ENCODE assay signal across 30 cellular contexts in the genomic region with DNA sequence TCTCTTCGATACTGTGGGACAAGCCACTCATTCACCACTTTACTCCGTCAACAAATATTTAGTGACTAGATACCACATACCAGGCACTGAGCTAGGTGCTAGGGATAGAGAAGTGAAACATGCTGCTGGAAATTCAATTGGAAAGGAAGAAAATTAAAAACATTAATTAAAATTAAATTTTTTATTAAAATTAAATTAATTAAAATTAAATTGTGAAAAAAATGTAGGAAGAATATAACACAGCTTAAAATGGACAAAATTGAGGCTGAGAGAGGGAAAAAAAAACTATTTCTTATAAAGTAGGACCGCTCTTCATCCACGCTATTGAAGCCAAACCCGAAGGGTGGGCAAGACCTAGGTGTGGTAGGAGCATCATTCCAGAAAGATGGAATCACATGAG. TPM values are rescaled to one million over a fixed set of nuclear protein-coding genes. Genes with fewer than 3 reads are reported as not detected.
"Had no signal": no experiment of that assay in that cellular context is flagged by ENCODE, and none has a peak within 500 bp of the region (broad histone marks: within the 10 kb centered on the region; RNA-seq: fewer than 3 reads in every experiment).

No MANE protein-coding gene starts in this region.

- H3K9me3 Mint-ChIP-seq: stimulated activated memory B cell treated with anti-CD40 and anti-IgM and Interleukin-4, amounts not matched to agents 10 μg/mL and 1 μg/mL and 100 μg/mL, for 72 hours; stimulated activated naive CD8-positive, alpha-beta T cell treated with anti-CD3 and anti-CD28 coated beads, Interleukin-15, amount 100 ng/mL, for 72 hours; stimulated activated naive CD8-positive, alpha-beta T cell treated with anti-CD3 and anti-CD28 coated beads, Interleukin-15, Interleukin-2, amounts not matched to agents 100 ng/mL and 50 ng/mL, for 24 hours; type B pancreatic cell had no signal

- H3K27ac ChIP-seq: stomach, suprapubic skin, testis, thoracic aorta, thyroid gland, tibial artery, tibial nerve, transverse colon, upper lobe of left lung, upper lobe of right lung, uterus, vagina had no signal

- DNase-seq: stimulated activated CD4-positive, alpha-beta T cell treated with anti-CD3 and anti-CD28 coated beads, Interleukin-2, amount 100 ng/mL, for 48 hours; stimulated activated CD4-positive, alpha-beta T cell treated with anti-CD3 and anti-CD28 coated beads, Interleukin-4, amount 100 ng/mL, for 1 hour; stimulated activated CD4-positive, alpha-beta T cell treated with anti-CD3 and anti-CD28 coated beads, Interleukin-4, amount 100 ng/mL, for 24 hours; stimulated activated CD4-positive, alpha-beta T cell treated with anti-CD3 and anti-CD28 coated beads, Interleukin-4, amount 100 ng/mL, for 4 hours; stimulated activated CD8-positive, alpha-beta memory T cell treated with anti-CD3 and anti-CD28 coated beads, Interleukin-4, amount 100 ng/mL, for 48 hours; stimulated activated naive B cell treated with anti-CD40 and anti-IgM and Interleukin-4, amounts not matched to agents 10 μg/mL and 1 μg/mL and 100 μg/mL, for 72 hours; stimulated activated naive CD4-positive, alpha-beta T cell; stimulated activated naive CD4-positive, alpha-beta T cell treated with Interleukin-2 at 50 U/mL for 16 hours; stimulated activated naive CD8-positive, alpha-beta T cell treated with anti-CD3 and anti-CD28 coated beads, Interleukin-15, amount 100 ng/mL, for 72 hours; stimulated activated naive CD8-positive, alpha-beta T cell treated with anti-CD3 and anti-CD28 coated beads, Interleukin-15, Interleukin-2, amounts not matched to agents 100 U/mL and 50 U/mL, for 24 hours; stomach; substantia nigra; testis; thyroid gland; tibial artery; transverse colon; trophoblast cell; upper lobe of left lung; upper lobe of right lung; uterus had no signal

- H3K27ac Mint-ChIP-seq: stimulated activated effector memory CD8-positive, alpha-beta T cell treated with anti-CD3 and anti-CD28 coated beads, Interleukin-12 subunit alpha, Interleukin-12 subunit beta, amount 100 ng/mL, for 72 hours; stimulated activated memory B cell treated with anti-CD40 and anti-IgM and Interleukin-4, amounts not matched to agents 10 μg/mL and 1 μg/mL and 100 μg/mL, for 72 hours; stimulated activated naive B cell treated with anti-CD40 and anti-IgM and Interleukin-4, amounts not matched to agents 10 μg/mL and 1 μg/mL and 100 μg/mL, for 72 hours; stimulated activated naive CD8-positive, alpha-beta T cell treated with anti-CD3 and anti-CD28 coated beads, Interleukin-15, amount 100 ng/mL, for 72 hours; stimulated activated naive CD8-positive, alpha-beta T cell treated with anti-CD3 and anti-CD28 coated beads, Interleukin-15, Interleukin-2, amounts not matched to agents 100 ng/mL and 50 ng/mL, for 24 hours; type B pancreatic cell had no signal

- H3K4me3 Mint-ChIP-seq: stimulated activated effector memory CD8-positive, alpha-beta T cell treated with anti-CD3 and anti-CD28 coated beads, Interleukin-12 subunit alpha, Interleukin-12 subunit beta, amount 100 ng/mL, for 72 hours; stimulated activated memory B cell treated with anti-CD40 and anti-IgM and Interleukin-4, amounts not matched to agents 10 μg/mL and 1 μg/mL and 100 μg/mL, for 72 hours; stimulated activated naive B cell treated with anti-CD40 and anti-IgM and Interleukin-4, amounts not matched to agents 10 μg/mL and 1 μg/mL and 100 μg/mL, for 72 hours; stimulated activated naive CD8-positive, alpha-beta T cell treated with anti-CD3 and anti-CD28 coated beads, Interleukin-15, amount 100 ng/mL, for 72 hours; stimulated activated naive CD8-positive, alpha-beta T cell treated with anti-CD3 and anti-CD28 coated beads, Interleukin-15, Interleukin-2, amounts not matched to agents 100 ng/mL and 50 ng/mL, for 24 hours; type B pancreatic cell had no signal

- H3K36me3 ChIP-seq: stomach, suprapubic skin, thoracic aorta, thyroid gland, tibial artery, tibial nerve, transverse colon, upper lobe of left lung, upper lobe of right lung, uterus, vagina had no signal

- H3K36me3 Mint-ChIP-seq: stimulated activated effector memory CD8-positive, alpha-beta T cell treated with anti-CD3 and anti-CD28 coated beads, Interleukin-12 subunit alpha, Interleukin-12 subunit beta, amount 100 ng/mL, for 72 hours; stimulated activated memory B cell treated with anti-CD40 and anti-IgM and Interleukin-4, amounts not matched to agents 10 μg/mL and 1 μg/mL and 100 μg/mL, for 72 hours; stimulated activated naive B cell treated with anti-CD40 and anti-IgM and Interleukin-4, amounts not matched to agents 10 μg/mL and 1 μg/mL and 100 μg/mL, for 72 hours; type B pancreatic cell had no signal

- H3K27me3 Mint-ChIP-seq: type B pancreatic cell had no signal

- H3K27me3 ChIP-seq: testis, thyroid gland, tibial nerve, transverse colon, upper lobe of left lung, upper lobe of right lung, uterus, vagina had no signal

- ATAC-seq: stimulated activated effector memory CD8-positive, alpha-beta T cell treated with anti-CD3 and anti-CD28 coated beads, Interleukin-12 subunit alpha, Interleukin-12 subunit beta, amount 100 ng/mL, for 72 hours; stimulated activated memory B cell treated with anti-CD40 and anti-IgM and Interleukin-4, amounts not matched to agents 10 μg/mL and 1 μg/mL and 100 μg/mL, for 72 hours; stimulated activated naive B cell treated with anti-CD40 and anti-IgM and Interleukin-4, amounts not matched to agents 10 μg/mL and 1 μg/mL and 100 μg/mL, for 72 hours; stimulated activated naive CD8-positive, alpha-beta T cell treated with anti-CD3 and anti-CD28 coated beads, Interleukin-15, amount 100 ng/mL, for 72 hours; stimulated activated naive CD8-positive, alpha-beta T cell treated with anti-CD3 and anti-CD28 coated beads, Interleukin-15, Interleukin-2, amounts not matched to agents 100 U/mL and 50 U/mL, for 24 hours; upper lobe of right lung had no signal

- H3K4me3 ChIP-seq: stomach, suprapubic skin, testis, thoracic aorta, thyroid gland, tibial artery, tibial nerve, transverse colon, upper lobe of left lung, upper lobe of right lung, uterus, vagina had no signal

- H3K4me1 ChIP-seq: testis, tibial artery, tibial nerve, transverse colon, upper lobe of left lung, upper lobe of right lung, uterus, vagina had no signal

- H3K4me1 Mint-ChIP-seq: stimulated activated effector memory CD8-positive, alpha-beta T cell treated with anti-CD3 and anti-CD28 coated beads, Interleukin-12 subunit alpha, Interleukin-12 subunit beta, amount 100 ng/mL, for 72 hours; stimulated activated memory B cell treated with anti-CD40 and anti-IgM and Interleukin-4, amounts not matched to agents 10 μg/mL and 1 μg/mL and 100 μg/mL, for 72 hours; stimulated activated naive CD8-positive, alpha-beta T cell treated with anti-CD3 and anti-CD28 coated beads, Interleukin-15, amount 100 ng/mL, for 72 hours had no signal

- H3K9me3 ChIP-seq: stomach, suprapubic skin, testis, thoracic aorta, thyroid gland, tibial artery, tibial nerve, transverse colon, upper lobe of left lung, upper lobe of right lung, uterus, vagina had no signal

RNA-seq across cellular contexts. Expression of gene LRRC55, which starts 23.6 kb away (rescaled TPM):
- total RNA-seq: subcutaneous adipose tissue, thoracic aorta, tibial nerve, upper lobe of right lung, ureter had no signal
